ENCODE assay signal across 8 cellular contexts in the genomic region with DNA sequence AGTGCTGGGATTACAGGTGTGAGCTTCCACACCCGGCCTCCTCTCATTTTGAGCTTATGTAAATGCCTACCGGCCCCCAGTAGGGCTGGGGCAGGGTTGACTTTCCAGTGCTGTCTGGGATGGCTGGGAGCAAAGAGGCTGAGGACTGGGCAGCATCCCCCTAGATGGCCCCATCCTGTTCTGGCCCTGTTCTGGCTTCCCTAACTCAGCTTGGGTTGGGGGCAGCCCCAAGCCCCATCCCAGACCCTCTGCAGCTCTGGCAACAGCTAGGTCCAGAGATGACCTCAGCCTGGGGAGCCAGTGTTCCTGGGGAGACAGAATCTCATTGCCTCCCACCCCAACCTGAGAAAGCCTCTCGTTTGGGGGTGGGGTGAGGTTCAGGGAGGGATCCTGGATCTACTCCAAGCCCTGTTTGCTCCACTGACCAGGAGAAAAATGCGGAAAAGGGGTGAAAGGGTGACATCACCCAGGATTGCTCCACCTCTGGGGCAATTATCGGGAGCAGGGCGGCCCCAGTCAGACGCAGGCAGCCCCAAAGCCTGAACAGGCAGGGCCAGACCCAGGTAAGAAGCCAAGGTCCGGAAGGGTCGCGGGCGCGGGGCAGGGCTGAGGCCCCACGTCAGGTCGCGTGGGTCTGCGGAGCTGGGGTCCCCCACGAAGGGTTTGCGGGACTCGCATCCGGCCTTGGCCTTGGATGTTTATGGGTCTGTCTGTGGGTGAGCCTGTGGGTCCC. TPM values are rescaled to one million over a fixed set of nuclear protein-coding genes. Genes with fewer than 3 reads are reported as not detected.
DNase-seq lines count a peak whose midpoint lies in the region; ATAC-seq, FAIRE-seq and TF ChIP-seq lines count a peak whose summit lies in the region.

A gene with protein sequence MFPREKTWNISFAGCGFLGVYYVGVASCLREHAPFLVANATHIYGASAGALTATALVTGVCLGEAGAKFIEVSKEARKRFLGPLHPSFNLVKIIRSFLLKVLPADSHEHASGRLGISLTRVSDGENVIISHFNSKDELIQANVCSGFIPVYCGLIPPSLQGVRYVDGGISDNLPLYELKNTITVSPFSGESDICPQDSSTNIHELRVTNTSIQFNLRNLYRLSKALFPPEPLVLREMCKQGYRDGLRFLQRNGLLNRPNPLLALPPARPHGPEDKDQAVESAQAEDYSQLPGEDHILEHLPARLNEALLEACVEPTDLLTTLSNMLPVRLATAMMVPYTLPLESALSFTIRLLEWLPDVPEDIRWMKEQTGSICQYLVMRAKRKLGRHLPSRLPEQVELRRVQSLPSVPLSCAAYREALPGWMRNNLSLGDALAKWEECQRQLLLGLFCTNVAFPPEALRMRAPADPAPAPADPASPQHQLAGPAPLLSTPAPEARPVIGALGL (plus strand): TSS at position 519 of the 733 bp plus-strand sequence. CDS start 805 bp downstream, outside the sequence.

- TF ChIP-seq CTCF in BJ (IDR thresholded peaks at IDR 0.05; ENCODE audit: insufficient read depth, low read depth, low read length) (no peak), bronchial epithelial cell (IDR thresholded peaks at IDR 0.05; ENCODE audit: insufficient read depth, low read length, severe bottlenecking) (no peak)

- H3K4me3 ChIP-seq in BJ (ENCODE audit: low read depth, low read length), result peak within 1 kb of the TSS; percentile 83
- peak within 1 kb of the TSS; percentile 86 for H3K4me3 ChIP-seq in HUES6 (ENCODE audit: low read depth, low read length)
- H3K4me3 ChIP-seq in bronchial epithelial cell (ENCODE audit: low read depth, low read length), result peak within 1 kb of the TSS; percentile 73

- no peaks in the 10 kb centered on the region for H3K27me3 ChIP-seq in BJ (ENCODE audit: control insufficient read depth, insufficient read depth, low read length)
- H3K27me3 ChIP-seq in HUES6 (ENCODE audit: control insufficient read depth, insufficient read depth, low read length), result no peaks in the 10 kb centered on the region; the same call in 1 of the 2 replicates
- H3K27me3 ChIP-seq in bronchial epithelial cell (ENCODE audit: control insufficient read depth, insufficient read depth, low read length), result no peaks in the 10 kb centered on the region

- ATAC-seq in left lobe of liver, result no peak

- POLR2A ChIA-PET in BJ (lab: Charles Lee), result interaction anchor here (0.7 to 2.1 kb wide), 6 partner anchors 8 to 331 kb away, joined by 3 to 32 read pairs (median 8); a partner anchor contains a TSS

- no peak within 1 kb of the TSS for H3K27ac ChIP-seq in HUES6 (ENCODE audit: low read depth, low read length)
- H3K27ac ChIP-seq in temporal lobe (ENCODE audit: low read depth, low read length), result peak within 1 kb of the TSS; percentile 55

- no peaks in the 10 kb centered on the region for H3K9me3 ChIP-seq in HUES6 (ENCODE audit: control insufficient read depth, insufficient read depth, low read depth, low read length)

- H3K36me3 ChIP-seq in BJ (ENCODE audit: control insufficient read depth, insufficient read depth, low read length) (peaks cover 15% of the 10 kb centered on the region), HUES6 (ENCODE audit: control insufficient read depth, insufficient read depth, low read length) (peaks cover 13% of the 10 kb centered on the region), bronchial epithelial cell (ENCODE audit: control insufficient read depth, insufficient read depth, low read length) (peaks cover 12% of the 10 kb centered on the region)

- H3K9ac ChIP-seq in HUES6 (ENCODE audit: low read length), result peak within 1 kb of the TSS; percentile 84

- FAIRE-seq in bronchial epithelial cell (lab: Jason Lieb, UNC), result no peak

- DNase-seq in BJ (ENCODE audit: low read depth), result no peak
- DNase-seq in bronchial epithelial cell (ENCODE audit: low read depth), result peak; percentile 76
- no peak for DNase-seq in left lobe of liver (ENCODE audit: low spot score)
- no peak for DNase-seq in stimulated activated naive CD4-positive, alpha-beta T cell treated with Interleukin-2 at 50 U/mL for 16 hours (lab: John Stamatoyannopoulos, UW)
- no peak for DNase-seq in activated effector memory CD4-positive, alpha-beta T cell treated with anti-CD3 and anti-CD28 coated beads, Interleukin-2, amount 50 U/mL, for 16 hours
- no peak for DNase-seq in NCI-H2107 (lab: John Stamatoyannopoulos, UW)

- CTCF ChIA-PET in BJ (lab: Yijun Ruan, JAX), result interaction anchor here (1.0 to 1.9 kb wide), 6 partner anchors 9 to 233 kb away, joined by 3 to 8 read pairs (median 4); no protein-coding TSS in a partner anchor

- H3K4me1 ChIP-seq in HUES6 (ENCODE audit: control insufficient read depth, insufficient read depth, low read length), result peaks cover 10% of the 10 kb centered on the region

RNA-seq across cellular contexts. Expression of the gene that starts here (rescaled TPM):
- polyA plus RNA-seq in BJ (2011; rRNA removed), result 32.0 and 53.1 TPM in 2 replicates
- 53.3 and 57.3 TPM in 2 replicates for polyA minus RNA-seq in BJ (2011; rRNA and poly(A)+ RNA removed)
- total RNA-seq in bronchial epithelial cell (9.0 and 15.6 TPM in 2 replicates), left lobe of liver (107 TPM), temporal lobe (4.4 TPM)
